In genomic region chr15:95347846-95348245, GRCh38 we compare ENCODE assay signal across 25 cellular contexts.
"Had no signal": no experiment of that assay in that cellular context is flagged by ENCODE, and none has a peak within 500 bp of the region (broad histone marks: within the 10 kb centered on the region; RNA-seq: fewer than 3 reads in every experiment).

No MANE protein-coding gene starts in this region.

- H3K36me3 Mint-ChIP-seq: activated naive CD4-positive, alpha-beta T cell treated with anti-CD3 and anti-CD28 coated beads, Interleukin-2, amount 50 U/mL, for 24 hours; memory B cell; naive B cell; stimulated activated memory B cell treated with anti-CD40 and anti-IgM and Interleukin-4, amounts not matched to agents 10 μg/mL and 1 μg/mL and 100 μg/mL, for 72 hours had no signal

- H3K9me3 Mint-ChIP-seq: activated CD4-positive, alpha-beta T cell treated with anti-CD3 and anti-CD28 coated beads, Interleukin-2, amount 10 ng/mL, durations not matched to agents 24 days and 14 days; activated naive CD4-positive, alpha-beta T cell treated with anti-CD3 and anti-CD28 coated beads, Interleukin-2, amount 50 U/mL, for 24 hours; activated T-helper 1 cell treated with anti-CD3 and anti-CD28 coated beads, Interleukin-12 subunit alpha, Interleukin-12 subunit beta, Interleukin-2, Interleukin-4 antibody, amounts not matched to agents 30 ng/mL and 10 ng/mL and 1 ng/mL, durations not matched to agents 14 hours and 24 hours and 36 hours; central memory CD8-positive, alpha-beta T cell; effector memory CD8-positive, alpha-beta T cell; memory B cell had no signal

- H3K4me3 ChIP-seq: adrenal gland, breast epithelium, dorsolateral prefrontal cortex, esophagus muscularis mucosa, gastroesophageal sphincter, right lobe of liver, skin epidermis, testis, upper lobe of right lung had no signal

- ATAC-seq: activated CD4-positive, CD25-positive, alpha-beta regulatory T cell treated with anti-CD3 and anti-CD28 coated beads, Interleukin-2, amount 50 U/mL, for 24 hours; effector memory CD8-positive, alpha-beta T cell; gastroesophageal sphincter; left cardiac atrium; right lobe of liver; stimulated activated memory B cell treated with anti-CD40 and anti-IgM and Interleukin-4, amounts not matched to agents 10 μg/mL and 1 μg/mL and 100 μg/mL, for 72 hours; upper lobe of right lung had no signal

- H3K27ac ChIP-seq: adrenal gland, breast epithelium, dorsolateral prefrontal cortex, esophagus muscularis mucosa, gastroesophageal sphincter, right lobe of liver, skin epidermis, testis, upper lobe of right lung had no signal

- H3K27ac Mint-ChIP-seq: activated CD4-positive, alpha-beta memory T cell treated with anti-CD3 and anti-CD28 coated beads, Interleukin-2, amount 10 ng/mL, durations not matched to agents 7 days and 5 days; activated CD4-positive, alpha-beta T cell treated with anti-CD3 and anti-CD28 coated beads, Interleukin-2, amount 10 ng/mL, durations not matched to agents 24 days and 14 days; activated naive CD4-positive, alpha-beta T cell treated with anti-CD3 and anti-CD28 coated beads, Interleukin-2, amount 50 U/mL, for 24 hours; activated T-helper 1 cell treated with anti-CD3 and anti-CD28 coated beads, Interleukin-12 subunit alpha, Interleukin-12 subunit beta, Interleukin-2, Interleukin-4 antibody, amounts not matched to agents 30 ng/mL and 10 ng/mL and 1 ng/mL, durations not matched to agents 14 hours and 24 hours and 36 hours; effector memory CD8-positive, alpha-beta T cell; memory B cell; naive B cell; stimulated activated memory B cell treated with anti-CD40 and anti-IgM and Interleukin-4, amounts not matched to agents 10 μg/mL and 1 μg/mL and 100 μg/mL, for 72 hours had no signal

- H3K9me3 ChIP-seq: adrenal gland, breast epithelium, esophagus muscularis mucosa, gastroesophageal sphincter, right lobe of liver, testis, upper lobe of right lung had no signal

- DNase-seq: activated CD4-positive, alpha-beta memory T cell treated with anti-CD3 and anti-CD28 coated beads, Interleukin-2, amount 10 ng/mL, durations not matched to agents 7 days and 5 days; activated CD4-positive, alpha-beta T cell treated with anti-CD3 and anti-CD28 coated beads, Interleukin-2, amount 10 ng/mL, durations not matched to agents 24 days and 14 days; activated gamma-delta T cell; adrenal gland; dorsolateral prefrontal cortex; effector memory CD8-positive, alpha-beta T cell; head of caudate nucleus; hypothalamus; left cardiac atrium; naive B cell; occipital lobe; right lobe of liver; stimulated activated CD4-positive, alpha-beta T cell treated with anti-CD3 and anti-CD28 coated beads, Interleukin-1b, Interleukin-23, amount 100 ng/mL, for 48 hours; testis; upper lobe of right lung had no signal

- H3K4me1 ChIP-seq: adrenal gland, breast epithelium, esophagus muscularis mucosa, gastroesophageal sphincter, right lobe of liver, testis, upper lobe of right lung had no signal

- H3K27me3 ChIP-seq: adrenal gland, breast epithelium, esophagus muscularis mucosa, gastroesophageal sphincter, right lobe of liver, testis, upper lobe of right lung had no signal

- H3K4me3 Mint-ChIP-seq: activated CD4-positive, alpha-beta memory T cell treated with anti-CD3 and anti-CD28 coated beads, Interleukin-2, amount 10 ng/mL, durations not matched to agents 7 days and 5 days; activated CD4-positive, alpha-beta T cell treated with anti-CD3 and anti-CD28 coated beads, Interleukin-2, amount 10 ng/mL, durations not matched to agents 24 days and 14 days; activated naive CD4-positive, alpha-beta T cell treated with anti-CD3 and anti-CD28 coated beads, Interleukin-2, amount 50 U/mL, for 24 hours; activated T-helper 1 cell treated with anti-CD3 and anti-CD28 coated beads, Interleukin-12 subunit alpha, Interleukin-12 subunit beta, Interleukin-2, Interleukin-4 antibody, amounts not matched to agents 30 ng/mL and 10 ng/mL and 1 ng/mL, durations not matched to agents 14 hours and 24 hours and 36 hours; central memory CD8-positive, alpha-beta T cell; effector memory CD8-positive, alpha-beta T cell; memory B cell; naive B cell; stimulated activated memory B cell treated with anti-CD40 and anti-IgM and Interleukin-4, amounts not matched to agents 10 μg/mL and 1 μg/mL and 100 μg/mL, for 72 hours had no signal

- H3K27me3 Mint-ChIP-seq: activated CD4-positive, alpha-beta memory T cell treated with anti-CD3 and anti-CD28 coated beads, Interleukin-2, amount 10 ng/mL, durations not matched to agents 7 days and 5 days; activated CD4-positive, alpha-beta T cell treated with anti-CD3 and anti-CD28 coated beads, Interleukin-2, amount 10 ng/mL, durations not matched to agents 24 days and 14 days; memory B cell; naive B cell; stimulated activated memory B cell treated with anti-CD40 and anti-IgM and Interleukin-4, amounts not matched to agents 10 μg/mL and 1 μg/mL and 100 μg/mL, for 72 hours had no signal

- H3K4me1 Mint-ChIP-seq: activated CD4-positive, alpha-beta memory T cell treated with anti-CD3 and anti-CD28 coated beads, Interleukin-2, amount 10 ng/mL, durations not matched to agents 7 days and 5 days; activated CD4-positive, alpha-beta T cell treated with anti-CD3 and anti-CD28 coated beads, Interleukin-2, amount 10 ng/mL, durations not matched to agents 24 days and 14 days; activated naive CD4-positive, alpha-beta T cell treated with anti-CD3 and anti-CD28 coated beads, Interleukin-2, amount 50 U/mL, for 24 hours; central memory CD8-positive, alpha-beta T cell; memory B cell; naive B cell; stimulated activated memory B cell treated with anti-CD40 and anti-IgM and Interleukin-4, amounts not matched to agents 10 μg/mL and 1 μg/mL and 100 μg/mL, for 72 hours had no signal

- H3K36me3 ChIP-seq: adrenal gland, breast epithelium, esophagus muscularis mucosa, gastroesophageal sphincter, right lobe of liver, upper lobe of right lung had no signal
